ENCODE assay signal across 14 cellular contexts in the genomic region with DNA sequence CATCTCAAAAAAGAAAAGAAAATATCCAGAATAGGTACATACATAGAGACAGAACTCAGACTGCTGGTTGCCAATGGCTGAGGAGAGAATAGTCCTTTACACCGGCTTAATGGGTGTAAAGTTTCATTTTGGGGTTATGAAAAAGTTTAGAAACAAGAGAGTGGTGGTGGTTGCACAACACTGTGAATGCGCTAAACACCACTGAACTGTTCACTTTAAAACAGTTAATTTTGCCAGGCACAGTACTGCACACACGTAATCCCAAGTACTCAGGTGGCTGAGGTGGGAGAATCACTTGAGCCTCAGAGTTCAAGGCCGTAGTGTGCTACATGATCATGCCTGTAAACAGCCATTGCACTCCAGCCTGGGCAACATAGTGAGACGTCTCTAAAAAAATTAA. TPM values are rescaled to one million over a fixed set of nuclear protein-coding genes. Genes with fewer than 3 reads are reported as not detected.
DNase-seq lines count a peak whose midpoint lies in the region; ATAC-seq, FAIRE-seq and TF ChIP-seq lines count a peak whose summit lies in the region.
"Had no signal": no experiment of that assay in that cellular context is flagged by ENCODE, and none has a peak within 500 bp of the region (broad histone marks: within the 10 kb centered on the region; RNA-seq: fewer than 3 reads in every experiment).

No MANE protein-coding gene starts in this region.

- no peaks in the 10 kb centered on the region; the same call in none of the 2 replicates for H3K4me1 ChIP-seq in GM12878 (ENCODE audit: control insufficient read depth, insufficient read depth, low read length)
- H3K4me1 ChIP-seq in right lobe of liver, result peaks cover 0 to 72% (median 11%) of the 10 kb centered on the region in 4 donors
- H3K4me1 ChIP-seq in esophagus squamous epithelium, result peaks cover 0 to 66% (median 16%) of the 10 kb centered on the region in 3 donors
- H3K4me1 ChIP-seq: SJCRH30 had no signal

- H3K9me3 ChIP-seq in GM12878 (replicated peaks; ENCODE audit: control insufficient read depth, insufficient read depth, low read length), result peaks cover 4% of the 10 kb centered on the region; the same call in 2 of the 3 replicates
- no peaks in the 10 kb centered on the region for H3K9me3 ChIP-seq in right lobe of liver
- no peaks in the 10 kb centered on the region for H3K9me3 ChIP-seq in esophagus squamous epithelium
- H3K9me3 ChIP-seq: SJCRH30 had no signal

- no peaks in the 10 kb centered on the region for H3K27me3 ChIP-seq in GM12878 (replicated peaks in 1 of 2; ENCODE audit: control insufficient read depth in 2 of 2, insufficient read depth in 2 of 2, low read length in 1 of 2)
- no peaks in the 10 kb centered on the region for H3K27me3 ChIP-seq in right lobe of liver
- no peaks in the 10 kb centered on the region for H3K27me3 ChIP-seq in esophagus squamous epithelium
- H3K27me3 ChIP-seq: BLaER1, SJCRH30 had no signal

- H3K4me3 ChIP-seq in GM12878 (no peak overlapping the region), right lobe of liver (no peak overlapping the region), esophagus squamous epithelium (no peak overlapping the region)
- H3K4me3 ChIP-seq: BLaER1, SJCRH30 had no signal

- no peak for TF ChIP-seq RAD21 in GM12878 (IDR thresholded peaks at IDR 0.05; ENCODE audit: insufficient read depth, low read depth, low read length)

- no peak for TF ChIP-seq EP300 in GM12878 (IDR thresholded peaks at IDR 0.05; ENCODE audit: borderline replicate concordance in 1 of 2, control insufficient read depth in 1 of 2, low read depth in 2 of 2, low read length in 2 of 2)

- H4K20me1 ChIP-seq in GM12878 (ENCODE audit: control insufficient read depth, insufficient read depth), result no peaks in the 10 kb centered on the region

- POLR2A ChIA-PET in GM12878 (lab: Charles Lee), result no interaction called here

- peaks cover 29 to 56% of the 10 kb centered on the region in 2 donors for H3K4me1 Mint-ChIP-seq in effector memory CD8-positive, alpha-beta T cell (ENCODE audit: low read depth in 2 of 2)

- no peak for TF ChIP-seq CTCF in GM12878 (IDR thresholded peaks at IDR 0.05 in 2 of 3, conservative IDR thresholded peaks at IDR 0.05 in 1 of 3; ENCODE audit: control insufficient read depth in 2 of 3, extremely low read depth in 1 of 3, insufficient read depth in 1 of 3, low read depth in 3 of 3, low read length in 3 of 3)
- no peak for TF ChIP-seq CTCF in right lobe of liver (IDR thresholded peaks at IDR 0.05)
- TF ChIP-seq CTCF in esophagus squamous epithelium (IDR thresholded peaks at IDR 0.05), result no peak

- SMC1A ChIA-PET in GM12878 (lab: Charles Lee; ENCODE audit: uncharacterized antibody, unreplicated experiment), result no interaction called here

- DNase-seq in SIG-M5 treated with dmso at 0.1 percent for 504 hours (lab: John Stamatoyannopoulos, UW; ENCODE audit: unreplicated experiment) (peak; percentile 14), SIG-M5 (lab: John Stamatoyannopoulos, UW) (no peak), GM12878 (ENCODE audit: low read depth, low spot score) (no peak), right lobe of liver (no peak), inferior parietal cortex (ENCODE audit: extremely low spot score) (no peak), NCI-H82 treated with DMSO at 0.1 percent for 48 hours (lab: John Stamatoyannopoulos, UW; ENCODE audit: unreplicated experiment) (no peak), esophagus squamous epithelium (lab: John Stamatoyannopoulos, UW) (no peak)
- no peak for DNase-seq in effector memory CD8-positive, alpha-beta T cell
- DNase-seq: 8988T, DMS 273 treated with DMSO at 0.1 percent for 48 hours, NCI-H1048, NCI-H774, SJCRH30 had no signal

- H3K4me3 Mint-ChIP-seq in effector memory CD8-positive, alpha-beta T cell, result no peak overlapping the region

- in situ Hi-C loops in GM12878 (cut with MboI), result no loop called here

- no peaks in the 10 kb centered on the region for H3K27me3 Mint-ChIP-seq in effector memory CD8-positive, alpha-beta T cell

- WGBS in GM12878 (ENCODE audit: insufficient coverage, insufficient replicate concordance, low lambda C conversion rate, missing lambda C conversion rate), result over 99% methylated on average over 5 of the region's 5 CpGs
- WGBS in right lobe of liver (ENCODE audit: insufficient coverage, low coverage, low lambda C conversion rate, missing lambda C conversion rate), result 6% methylated on average over 5 of the region's 5 CpGs
- WGBS in esophagus squamous epithelium, 2 donors, result 83 to 90% methylated on average over 5 of the region's 5 CpGs

- H3K36me3 ChIP-seq in GM12878 (ENCODE audit: control insufficient read depth in 2 of 2, insufficient read depth in 2 of 2, low read length in 1 of 2) (peaks cover 1 to 11% of the 10 kb centered on the region in 2 experiments), right lobe of liver (no peaks in the 10 kb centered on the region), esophagus squamous epithelium (no peaks in the 10 kb centered on the region)

- CTCF ChIA-PET in GM12878 (lab: Yijun Ruan, JAX), result no interaction called here

- H3K9me3 Mint-ChIP-seq in effector memory CD8-positive, alpha-beta T cell, result no peaks in the 10 kb centered on the region

- no peak for TF ChIP-seq POLR2A in GM12878 (IDR thresholded peaks at IDR 0.05; ENCODE audit: low read depth, low read length)
- no peak for TF ChIP-seq POLR2A in right lobe of liver (IDR thresholded peaks at IDR 0.05)
- no peak for TF ChIP-seq POLR2A in esophagus squamous epithelium (IDR thresholded peaks at IDR 0.05)

- H2AFZ ChIP-seq in GM12878 (ENCODE audit: control insufficient read depth, low read depth, low read length), result no peak overlapping the region

- peak overlapping the region in 1 of 2 donors; percentile 39 for H3K27ac Mint-ChIP-seq in effector memory CD8-positive, alpha-beta T cell

- H3K9ac ChIP-seq in GM12878 (ENCODE audit: control insufficient read depth, insufficient read depth, low read length), result no peak overlapping the region
- H3K9ac ChIP-seq: BLaER1 had no signal

- H3K4me2 ChIP-seq in GM12878 (ENCODE audit: control insufficient read depth, insufficient read depth), result no peak overlapping the region
- H3K4me2 ChIP-seq: BLaER1 had no signal

- H3K79me2 ChIP-seq in GM12878 (ENCODE audit: control insufficient read depth, insufficient read depth, low read length), result peaks cover 92% of the 10 kb centered on the region

- ATAC-seq in GM12878 (peak; percentile 16), right lobe of liver (peak; percentile 74 to 82 (median 80))
- ATAC-seq in effector memory CD8-positive, alpha-beta T cell (replicated peaks), result no peak

- RAD21 ChIA-PET in GM12878 (lab: Charles Lee; ENCODE audit: unreplicated experiment), result no interaction called here

- no peak overlapping the region for H3K27ac ChIP-seq in GM12878 (ENCODE audit: control insufficient read depth, insufficient read depth)
- H3K27ac ChIP-seq in right lobe of liver, result peak overlapping the region in 2 of 3 donors; percentile 30 to 45
- H3K27ac ChIP-seq in esophagus squamous epithelium, result no peak overlapping the region
- H3K27ac ChIP-seq: BLaER1, SJCRH30 had no signal

- no peak for FAIRE-seq in GM12878 (lab: Jason Lieb, UNC)

- BruUV-seq in GM12878 (replicated peaks; lab: Mats Ljungman, UMichigan), result no TSS peak

- intact Hi-C loops in GM12878 (cut with micrococcal nuclease; ENCODE audit: unreplicated experiment), result no loop called here
- intact Hi-C loops in right lobe of liver (cut with DNase I), result no loop called here
- intact Hi-C loops in esophagus squamous epithelium (cut with DNase I), result no loop called here

- H3K36me3 Mint-ChIP-seq in effector memory CD8-positive, alpha-beta T cell (ENCODE audit: insufficient read depth), result peaks cover 10% of the 10 kb centered on the region

TF ChIP-seq in GM12878, 131 proteins besides CTCF, POLR2A, EP300 and RAD21:
- TF ChIP-seq ESRRA (IDR thresholded peaks at IDR 0.05; ENCODE audit: low read length), result no peak
- TF ChIP-seq BHLHE40 (IDR thresholded peaks at IDR 0.05; ENCODE audit: borderline replicate concordance in 1 of 2, low read depth in 2 of 2, low read length in 1 of 2), result no peak
- no peak for TF ChIP-seq KAT2A (conservative IDR thresholded peaks at IDR 0.05; ENCODE audit: control insufficient read depth, low read depth, low read length)
- no peak for TF ChIP-seq SMC3 (IDR thresholded peaks at IDR 0.05; ENCODE audit: borderline replicate concordance, low read length)
- no peak for TF ChIP-seq RBBP5 (conservative IDR thresholded peaks at IDR 0.05)

RNA-seq across cellular contexts. Expression of gene ILRUN, which starts 7.6 kb away (rescaled TPM):
- total RNA-seq in GM12878 (2013; cell fraction: nucleolus; rRNA removed), result 62.6 and 68.7 TPM in 2 replicates
- 45.5 and 47.0 TPM in 2 replicates for total RNA-seq in GM12878 (2014; rRNA removed)
- total RNA-seq in GM12878 (2014; rRNA removed; fragmentation: Illumina TruSeq; extraction: Trizol), result 55.5 and 56.2 TPM in 2 replicates
- 83.9 and 85.0 TPM in 2 replicates for total RNA-seq in GM12878 (2021)
- 59.5 TPM for polyA plus RNA-seq in GM12878 (2011; ENCODE audit: low read depth)
- 82.3 and 114 TPM in 2 replicates for polyA plus RNA-seq in GM12878 (2011; rRNA removed)
- 72.5 and 86.5 TPM in 2 replicates for polyA plus RNA-seq in GM12878 (2011; cell fraction: cytosol; rRNA removed)
- 31.9 and 38.5 TPM in 2 replicates for polyA plus RNA-seq in GM12878 (2011; cell fraction: nucleus; rRNA removed)
- 76.8 and 76.9 TPM in 2 replicates for polyA plus RNA-seq in GM12878 (2012)
- 69.6 and 79.9 TPM in 2 replicates for polyA plus RNA-seq in GM12878 (2014; fragmentation: Illumina TruSeq; extraction: Trizol)
- polyA plus RNA-seq in GM12878 (2014; fragmentation: Nextera tagmentation; extraction: Ambion mirVana), result 10 to 100 TPM; 21.0 to 27.2 TPM
- 48.2 and 52.4 TPM in 2 replicates for polyA plus RNA-seq in GM12878 (2014; rRNA removed)
- polyA plus RNA-seq in GM12878 (2016; fragmentation: Nextera tagmentation; extraction: Ambion mirVana), result 10 to 100 TPM; 30.2 to 34.1 TPM
- polyA minus RNA-seq in GM12878 (2011; rRNA and poly(A)+ RNA removed), result 137 and 147 TPM in 2 replicates
- 47.6 and 51.2 TPM in 2 replicates for polyA minus RNA-seq in GM12878 (2011; cell fraction: cytosol; rRNA and poly(A)+ RNA removed)
- polyA minus RNA-seq in GM12878 (2011; cell fraction: nucleus; rRNA and poly(A)+ RNA removed), result 22.5 and 34.1 TPM in 2 replicates
- 10 to 100 TPM; 55.5 to 89.1 (median 67.1) TPM for total RNA-seq in right lobe of liver
- 10 to 100 TPM; 43.8 to 52.8 (median 50.0) TPM for total RNA-seq in esophagus squamous epithelium

Comparison
In these comparisons a context has a peak if more than half of its experiments do, and no peak if none do; other contexts are left out.
1. H3K27ac ChIP-seq: peak in right lobe of liver (2 of 3); none in GM12878 (single experiment) and esophagus squamous epithelium (0 of 4).